In the genomic region with DNA sequence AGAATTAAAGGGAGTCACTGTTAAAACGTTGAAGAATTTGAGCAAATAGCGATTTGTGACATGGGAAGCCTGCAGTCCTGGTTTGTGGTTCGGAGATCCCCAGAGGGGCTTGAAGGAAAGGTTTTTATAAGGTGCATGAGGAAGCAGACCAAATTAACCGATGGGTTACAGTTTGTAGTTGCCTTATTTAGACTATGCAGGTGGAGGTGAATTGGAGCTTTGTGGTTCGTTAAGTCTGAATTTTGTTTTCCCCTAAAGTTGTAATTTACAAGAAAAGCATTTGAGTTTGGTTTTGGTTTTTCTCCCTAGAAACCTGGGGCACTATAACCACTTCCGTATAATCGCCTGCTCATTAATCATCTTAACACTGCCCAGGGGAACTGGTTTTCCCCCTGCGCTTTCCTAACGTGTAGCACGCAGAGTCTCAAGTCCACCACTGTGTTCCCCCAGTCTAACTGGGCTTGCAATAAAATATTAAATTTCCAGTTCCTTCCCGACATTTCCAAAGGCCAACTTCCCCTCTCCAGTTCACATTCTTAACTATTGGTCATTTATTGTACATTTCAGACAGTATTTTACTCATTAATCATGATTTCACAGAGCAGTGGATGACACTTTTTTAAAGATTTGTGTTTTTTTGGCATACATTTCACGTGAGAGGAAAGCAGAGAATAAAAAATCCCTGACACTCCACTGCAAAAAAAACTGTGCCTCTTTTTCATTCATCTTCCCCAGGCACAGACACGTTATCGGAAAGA, we compare ENCODE assay signal across 8 cellular contexts. TPM values are rescaled to one million over a fixed set of nuclear protein-coding genes. Genes with fewer than 3 reads are reported as not detected.
DNase-seq lines count a peak whose midpoint lies in the region; ATAC-seq, FAIRE-seq and TF ChIP-seq lines count a peak whose summit lies in the region.

No MANE protein-coding gene starts in this region.

- H3K9ac ChIP-seq in iPS-18a (ENCODE audit: low read length): peak overlapping the region; percentile 80

- TF ChIP-seq CTCF in AG09309 (IDR thresholded peaks at IDR 0.05; ENCODE audit: control insufficient read depth, insufficient read depth, low read depth, low read length, missing control alignments): no peak

- H3K4me3 Mint-ChIP-seq in stimulated activated effector memory CD8-positive, alpha-beta T cell treated with anti-CD3 and anti-CD28 coated beads, Interleukin-12 subunit alpha, Interleukin-12 subunit beta, amount 100 ng/mL, for 72 hours: peak overlapping the region; percentile 84

- H3K9me3 Mint-ChIP-seq in stimulated activated effector memory CD8-positive, alpha-beta T cell treated with anti-CD3 and anti-CD28 coated beads, Interleukin-12 subunit alpha, Interleukin-12 subunit beta, amount 100 ng/mL, for 72 hours: no peaks in the 10 kb centered on the region

- peaks cover 7% of the 10 kb centered on the region for H3K4me1 ChIP-seq in iPS-18a (ENCODE audit: control insufficient read depth, low read depth, low read length)

- DNase-seq in AG09309 (ENCODE audit: low read depth) (no peak), GM12891 (ENCODE audit: insufficient read length, low spot score) (no peak), NOMO-1 (lab: John Stamatoyannopoulos, UW; ENCODE audit: unreplicated experiment in 2 of 2) (peak; percentile 64 to 76)
- DNase-seq in stimulated activated effector memory CD8-positive, alpha-beta T cell treated with anti-CD3 and anti-CD28 coated beads, Interleukin-12 subunit alpha, Interleukin-12 subunit beta, amount 100 ng/mL, for 72 hours (ENCODE audit: low spot score in 2 of 2): peak in 1 of 2 donors; percentile 75

- H3K4me3 ChIP-seq in AG09309 (ENCODE audit: control insufficient read depth, low read depth, low read length): peak overlapping the region; percentile 92
- peak overlapping the region; percentile 76 for H3K4me3 ChIP-seq in iPS-18a (ENCODE audit: low read length)

- H3K27me3 ChIP-seq in iPS-18a (ENCODE audit: control insufficient read depth, insufficient read depth, low read length): no peaks in the 10 kb centered on the region

- H3K9me3 ChIP-seq in iPS-18a (ENCODE audit: control insufficient read depth, low read depth, low read length): no peaks in the 10 kb centered on the region

- peaks cover 52% of the 10 kb centered on the region for H3K4me1 Mint-ChIP-seq in stimulated activated effector memory CD8-positive, alpha-beta T cell treated with anti-CD3 and anti-CD28 coated beads, Interleukin-12 subunit alpha, Interleukin-12 subunit beta, amount 100 ng/mL, for 72 hours

- FAIRE-seq in GM12891 (lab: Jason Lieb, UNC): no peak

- H3K27ac ChIP-seq in angular gyrus (ENCODE audit: low read depth, low read length): peak overlapping the region; percentile 74
- peak overlapping the region; percentile 64 for H3K27ac ChIP-seq in iPS-18a (ENCODE audit: low read length)

- no peak; the same call in 1 of the 2 replicates for TF ChIP-seq POLR2A in GM12891 (IDR thresholded peaks at IDR 0.05; ENCODE audit: low read depth, low read length)

- peaks cover 68% of the 10 kb centered on the region for H3K36me3 Mint-ChIP-seq in stimulated activated effector memory CD8-positive, alpha-beta T cell treated with anti-CD3 and anti-CD28 coated beads, Interleukin-12 subunit alpha, Interleukin-12 subunit beta, amount 100 ng/mL, for 72 hours

- peak overlapping the region; percentile 99 for H3K27ac Mint-ChIP-seq in stimulated activated effector memory CD8-positive, alpha-beta T cell treated with anti-CD3 and anti-CD28 coated beads, Interleukin-12 subunit alpha, Interleukin-12 subunit beta, amount 100 ng/mL, for 72 hours

- H3K36me3 ChIP-seq in iPS-18a (ENCODE audit: control insufficient read depth, low read depth, low read length): no peaks in the 10 kb centered on the region

- ATAC-seq in HG02981 (IDR thresholded peaks at IDR 0.05; ENCODE audit: unreplicated experiment) (peak; percentile 29), GM19328 (IDR thresholded peaks at IDR 0.05; ENCODE audit: unreplicated experiment) (no peak)
- ATAC-seq in stimulated activated effector memory CD8-positive, alpha-beta T cell treated with anti-CD3 and anti-CD28 coated beads, Interleukin-12 subunit alpha, Interleukin-12 subunit beta, amount 100 ng/mL, for 72 hours: peak; percentile 51

TF ChIP-seq in GM12891, 5 proteins besides CTCF, POLR2A, EP300 and RAD21:
- TF ChIP-seq PAX5 (IDR thresholded peaks at IDR 0.05; ENCODE audit: insufficient read depth, low read length, severe bottlenecking) (no peak), SPI1 (IDR thresholded peaks at IDR 0.05; ENCODE audit: low read depth, low read length) (peak; percentile 86), POU2F2 (IDR thresholded peaks at IDR 0.05; ENCODE audit: low read depth, low read length) (no peak), POLR2AphosphoS5 (IDR thresholded peaks at IDR 0.05; ENCODE audit: low read depth, low read length) (0 out of 2 replicates have a peak, but pooled peaks have one; percentile 49), TAF1 (IDR thresholded peaks at IDR 0.05; ENCODE audit: low read depth, low read length) (peak; percentile 15; the same call in 1 of the 2 replicates)
TF ChIP-seq in GM12891: peak in this region for 3.

RNA-seq across cellular contexts. Expression of gene ZNF267, which starts 0.9 kb away (rescaled TPM):
- polyA plus RNA-seq in GM12891 (2012; ENCODE audit: low read depth, missing spikeins): 16.4 TPM

Comparison
In these comparisons a context has a peak if more than half of its experiments do, and no peak if none do; other contexts are left out.
1. DNase-seq: peak in NOMO-1 (2 of 2); none in AG09309 (single experiment) and GM12891 (single experiment).